9 cellular contexts compared by ENCODE assay signal in genomic region chr6:149234051-149234962, GRCh38.
DNase-seq lines count a peak whose midpoint lies in the region; ATAC-seq, FAIRE-seq and TF ChIP-seq lines count a peak whose summit lies in the region.
"Had no signal": no experiment of that assay in that cellular context is flagged by ENCODE, and none has a peak within 500 bp of the region (broad histone marks: within the 10 kb centered on the region; RNA-seq: fewer than 3 reads in every experiment).

No MANE protein-coding gene starts in this region.

- H3K4me1 ChIP-seq in suprapubic skin: peaks cover 17% of the 10 kb centered on the region
- H3K4me1 ChIP-seq: ascending aorta had no signal

- TF ChIP-seq POLR2A in GM12891 (IDR thresholded peaks at IDR 0.05; ENCODE audit: low read depth, low read length) (no peak), suprapubic skin (IDR thresholded peaks at IDR 0.05) (no peak)

- no peak overlapping the region for H3K27ac ChIP-seq in suprapubic skin
- H3K27ac ChIP-seq: ascending aorta had no signal

- H3K4me3 Mint-ChIP-seq in T-helper 1 cell treated with Interleukin-12 subunit alpha and Interleukin-12 subunit beta and Interleukin-4 antibody, amounts not matched to agents 30 μg/mL and 1 μg/mL, for 36 hours: peak overlapping the region; percentile 67

- no peaks in the 10 kb centered on the region for H3K27me3 Mint-ChIP-seq in T-helper 1 cell treated with Interleukin-12 subunit alpha and Interleukin-12 subunit beta and Interleukin-4 antibody, amounts not matched to agents 30 μg/mL and 1 μg/mL, for 36 hours (ENCODE audit: low read depth)

- DNase-seq in GM12891 (ENCODE audit: insufficient read length, low spot score): no peak
- DNase-seq in amniotic epithelial cell (ENCODE audit: low read depth): peak; percentile 58
- peak; percentile 59 for DNase-seq in non-pigmented ciliary epithelial cell (ENCODE audit: low read depth)
- DNase-seq in suprapubic skin (ENCODE audit: low spot score in 2 of 2): no peak
- no peak for DNase-seq in NCI-H510A (lab: John Stamatoyannopoulos, UW)
- no peak for DNase-seq in head of caudate nucleus

- ATAC-seq in HG02642 (IDR thresholded peaks at IDR 0.05; ENCODE audit: poor library complexity, unreplicated experiment): no peak

- no peaks in the 10 kb centered on the region for H3K9me3 ChIP-seq in suprapubic skin
- H3K9me3 ChIP-seq: ascending aorta had no signal

- intact Hi-C loops in head of caudate nucleus (cut with DNase I): no loop called here

- H3K4me3 ChIP-seq in suprapubic skin: no peak overlapping the region
- H3K4me3 ChIP-seq: ascending aorta had no signal

- peaks cover 54% of the 10 kb centered on the region for H3K4me1 Mint-ChIP-seq in T-helper 1 cell treated with Interleukin-12 subunit alpha and Interleukin-12 subunit beta and Interleukin-4 antibody, amounts not matched to agents 30 μg/mL and 1 μg/mL, for 36 hours (ENCODE audit: low read depth)

- H3K27me3 ChIP-seq in suprapubic skin: no peaks in the 10 kb centered on the region
- H3K27me3 ChIP-seq: ascending aorta had no signal

- no peaks in the 10 kb centered on the region for H3K36me3 ChIP-seq in suprapubic skin
- H3K36me3 ChIP-seq: ascending aorta had no signal

- H3K36me3 Mint-ChIP-seq in T-helper 1 cell treated with Interleukin-12 subunit alpha and Interleukin-12 subunit beta and Interleukin-4 antibody, amounts not matched to agents 30 μg/mL and 1 μg/mL, for 36 hours (ENCODE audit: low read depth): peaks cover 52% of the 10 kb centered on the region

- no peak for TF ChIP-seq CTCF in suprapubic skin (IDR thresholded peaks at IDR 0.05)

- FAIRE-seq in GM12891 (lab: Jason Lieb, UNC): peak; percentile 35

- H3K27ac Mint-ChIP-seq in T-helper 1 cell treated with Interleukin-12 subunit alpha and Interleukin-12 subunit beta and Interleukin-4 antibody, amounts not matched to agents 30 μg/mL and 1 μg/mL, for 36 hours: peak overlapping the region; percentile 92

- TF ChIP-seq EP300 in suprapubic skin (IDR thresholded peaks at IDR 0.05): no peak

- WGBS in suprapubic skin: 50% methylated on average over 7 of the region's 7 CpGs

- H3K9me3 Mint-ChIP-seq in T-helper 1 cell treated with Interleukin-12 subunit alpha and Interleukin-12 subunit beta and Interleukin-4 antibody, amounts not matched to agents 30 μg/mL and 1 μg/mL, for 36 hours: peaks cover 19% of the 10 kb centered on the region

TF ChIP-seq in GM12891, 5 proteins besides CTCF, POLR2A, EP300 and RAD21:
- TF ChIP-seq SPI1 (IDR thresholded peaks at IDR 0.05; ENCODE audit: low read depth, low read length): 0 out of 2 replicates have a peak, but pooled peaks have one; percentile 10
- TF ChIP-seq PAX5 (IDR thresholded peaks at IDR 0.05; ENCODE audit: insufficient read depth, low read length, severe bottlenecking): no peak

Comparison
In these comparisons a context has a peak if more than half of its experiments do, and no peak if none do; other contexts are left out.
1. DNase-seq: peak in amniotic epithelial cell (single experiment) and non-pigmented ciliary epithelial cell (single experiment); none in GM12891 (single experiment), suprapubic skin (0 of 2), NCI-H510A (single experiment) and head of caudate nucleus (0 of 42).